ENCODE assay signal across 8 cellular contexts in genomic region chr10:124418726-124419501, GRCh38. TPM values are rescaled to one million over a fixed set of nuclear protein-coding genes. Genes with fewer than 3 reads are reported as not detected.
DNase-seq lines count a peak whose midpoint lies in the region; TF ChIP-seq lines count a peak whose summit lies in the region.

Gene OAT (minus strand): TSS chr10:124418923. CDS start chr10:124412171, 6,752 bp downstream.

- H3K4me1 Mint-ChIP-seq in activated naive CD4-positive, alpha-beta T cell treated with anti-CD3 and anti-CD28 coated beads for 36 hours (ENCODE audit: low read depth), result peaks cover 25% of the 10 kb centered on the region

- no peaks in the 10 kb centered on the region for H3K9me3 Mint-ChIP-seq in activated naive CD4-positive, alpha-beta T cell treated with anti-CD3 and anti-CD28 coated beads for 36 hours

- no peak within 1 kb of the TSS for H3K27ac Mint-ChIP-seq in activated naive CD4-positive, alpha-beta T cell treated with anti-CD3 and anti-CD28 coated beads for 36 hours

- DNase-seq in GM03348 (ENCODE audit: low spot score), result peak; percentile 99
- DNase-seq in HEK293T (ENCODE audit: extremely low spot score), result peak; percentile 99
- peak; percentile 98 for DNase-seq in NAMALWA (ENCODE audit: low spot score)
- DNase-seq in SK-N-MC (ENCODE audit: low read depth, low spot score), result no peak
- DNase-seq in activated naive CD4-positive, alpha-beta T cell treated with anti-CD3 and anti-CD28 coated beads for 36 hours, result peak; percentile 98
- peak; percentile 89 for DNase-seq in foreskin melanocyte
- DNase-seq in stromal cell of bone marrow (ENCODE audit: low read depth), result peak; percentile 90

- peaks cover 26% of the 10 kb centered on the region for H3K27me3 ChIP-seq in neuron (ENCODE audit: insufficient read depth, low read length)

- intact Hi-C loops in activated naive CD4-positive, alpha-beta T cell treated with anti-CD3 and anti-CD28 coated beads for 36 hours (cut with micrococcal nuclease), result loop anchor here (1.0 to 5.0 kb wide), 7 partner anchors 30 to 1412 kb away; partner anchors contain the start of genes ABRAXAS2, ACADSB, BUB3 and EDRF1

- CTCF ChIA-PET in HEK293T (lab: Yijun Ruan, JAX), result interaction anchor here (0.6 to 0.7 kb wide), 2 partner anchors 114 to 293 kb away, joined by 3 to 4 read pairs; no protein-coding TSS in a partner anchor
- CTCF ChIA-PET in activated naive CD4-positive, alpha-beta T cell treated with anti-CD3 and anti-CD28 coated beads for 36 hours (lab: Charles Lee), result interaction anchor here (0.5 to 2.4 kb wide), 3 partner anchors 10 to 1274 kb away, joined by 3 to 9 read pairs (median 3); no protein-coding TSS in a partner anchor

- POLR2A ChIA-PET in HEK293T (lab: Yijun Ruan, JAX), result interaction anchor here (0.6 to 1.9 kb wide), 10 partner anchors 8 to 424 kb away, joined by 3 to 7 read pairs (median 4); partner anchors contain the start of gene LHPP

- peak within 1 kb of the TSS; percentile 72 for H3K4me3 ChIP-seq in SK-N-MC
- peak within 1 kb of the TSS; percentile 79 for H3K4me3 ChIP-seq in neuron (ENCODE audit: low read length)

- H3K27ac ChIP-seq in SK-N-MC, result no peak within 1 kb of the TSS

- H3K36me3 ChIP-seq in SK-N-MC (ENCODE audit: insufficient read depth, low read length) (no peaks in the 10 kb centered on the region), neuron (ENCODE audit: insufficient read depth, low read length) (no peaks in the 10 kb centered on the region)

- peak within 1 kb of the TSS; percentile 76 for H3K4me3 Mint-ChIP-seq in activated naive CD4-positive, alpha-beta T cell treated with anti-CD3 and anti-CD28 coated beads for 36 hours

- H3K27me3 Mint-ChIP-seq in activated naive CD4-positive, alpha-beta T cell treated with anti-CD3 and anti-CD28 coated beads for 36 hours (ENCODE audit: low read depth), result no peaks in the 10 kb centered on the region

- H3K9ac ChIP-seq in SK-N-MC (ENCODE audit: insufficient read length), result no peak within 1 kb of the TSS

- peak within 1 kb of the TSS; percentile 83 for H2AFZ ChIP-seq in neuron (ENCODE audit: low read depth, low read length)

- H3K4me1 ChIP-seq in neuron (ENCODE audit: insufficient read depth, low read length), result peaks cover 10% of the 10 kb centered on the region

- H3K9me3 ChIP-seq in SK-N-MC (ENCODE audit: low read depth, low read length) (no peaks in the 10 kb centered on the region), neuron (ENCODE audit: low read length) (no peaks in the 10 kb centered on the region)

- no peaks in the 10 kb centered on the region for H3K36me3 Mint-ChIP-seq in activated naive CD4-positive, alpha-beta T cell treated with anti-CD3 and anti-CD28 coated beads for 36 hours (ENCODE audit: low read depth)

TF ChIP-seq in HEK293T, 16 proteins besides CTCF, POLR2A, EP300 and RAD21:
- no peak for TF ChIP-seq SP1 (IDR thresholded peaks at IDR 0.05)
- TF ChIP-seq, protein P1, sequence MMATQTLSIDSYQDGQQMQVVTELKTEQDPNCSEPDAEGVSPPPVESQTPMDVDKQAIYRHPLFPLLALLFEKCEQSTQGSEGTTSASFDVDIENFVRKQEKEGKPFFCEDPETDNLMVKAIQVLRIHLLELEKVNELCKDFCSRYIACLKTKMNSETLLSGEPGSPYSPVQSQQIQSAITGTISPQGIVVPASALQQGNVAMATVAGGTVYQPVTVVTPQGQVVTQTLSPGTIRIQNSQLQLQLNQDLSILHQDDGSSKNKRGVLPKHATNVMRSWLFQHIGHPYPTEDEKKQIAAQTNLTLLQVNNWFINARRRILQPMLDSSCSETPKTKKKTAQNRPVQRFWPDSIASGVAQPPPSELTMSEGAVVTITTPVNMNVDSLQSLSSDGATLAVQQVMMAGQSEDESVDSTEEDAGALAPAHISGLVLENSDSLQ (IDR thresholded peaks at IDR 0.05), result peak; percentile 11; the same call in 1 of the 2 replicates
- TF ChIP-seq ZNF384 (IDR thresholded peaks at IDR 0.05), result no peak
- TF ChIP-seq BHLHE40 (IDR thresholded peaks at IDR 0.05; ENCODE audit: borderline replicate concordance), result no peak
- peak; percentile 50 for TF ChIP-seq L3MBTL2 (conservative IDR thresholded peaks at IDR 0.05)
- TF ChIP-seq ELF4 (IDR thresholded peaks at IDR 0.05), result no peak; the same call in 1 of the 2 replicates
- TF ChIP-seq TARDBP (IDR thresholded peaks at IDR 0.05), result no peak
- no peak for TF ChIP-seq LEF1 (IDR thresholded peaks at IDR 0.05; ENCODE audit: borderline replicate concordance)
- no peak for TF ChIP-seq SUZ12 (IDR thresholded peaks at IDR 0.05)
- TF ChIP-seq ARNT (IDR thresholded peaks at IDR 0.05), result no peak
- TF ChIP-seq HDGF (IDR thresholded peaks at IDR 0.05; ENCODE audit: borderline replicate concordance), result 0 out of 2 replicates have a peak, but pooled peaks have one; percentile 83
- TF ChIP-seq CTBP1 (IDR thresholded peaks at IDR 0.05; ENCODE audit: borderline replicate concordance), result 0 out of 2 replicates have a peak, but pooled peaks have one; percentile 4
- no peak for TF ChIP-seq FOXK2 (IDR thresholded peaks at IDR 0.05)
- no peak for TF ChIP-seq NFRKB (IDR thresholded peaks at IDR 0.05)
- TF ChIP-seq FOXA1 (IDR thresholded peaks at IDR 0.05), result no peak
- TF ChIP-seq FOXM1 (IDR thresholded peaks at IDR 0.05; ENCODE audit: borderline replicate concordance), result no peak

RNA-seq across cellular contexts. Expression of gene OAT, which starts in this region (rescaled TPM):
- total RNA-seq in activated naive CD4-positive, alpha-beta T cell treated with anti-CD3 and anti-CD28 coated beads for 36 hours, result 10 to 100 TPM; 37.4 to 41.6 TPM
